In the genomic region with DNA sequence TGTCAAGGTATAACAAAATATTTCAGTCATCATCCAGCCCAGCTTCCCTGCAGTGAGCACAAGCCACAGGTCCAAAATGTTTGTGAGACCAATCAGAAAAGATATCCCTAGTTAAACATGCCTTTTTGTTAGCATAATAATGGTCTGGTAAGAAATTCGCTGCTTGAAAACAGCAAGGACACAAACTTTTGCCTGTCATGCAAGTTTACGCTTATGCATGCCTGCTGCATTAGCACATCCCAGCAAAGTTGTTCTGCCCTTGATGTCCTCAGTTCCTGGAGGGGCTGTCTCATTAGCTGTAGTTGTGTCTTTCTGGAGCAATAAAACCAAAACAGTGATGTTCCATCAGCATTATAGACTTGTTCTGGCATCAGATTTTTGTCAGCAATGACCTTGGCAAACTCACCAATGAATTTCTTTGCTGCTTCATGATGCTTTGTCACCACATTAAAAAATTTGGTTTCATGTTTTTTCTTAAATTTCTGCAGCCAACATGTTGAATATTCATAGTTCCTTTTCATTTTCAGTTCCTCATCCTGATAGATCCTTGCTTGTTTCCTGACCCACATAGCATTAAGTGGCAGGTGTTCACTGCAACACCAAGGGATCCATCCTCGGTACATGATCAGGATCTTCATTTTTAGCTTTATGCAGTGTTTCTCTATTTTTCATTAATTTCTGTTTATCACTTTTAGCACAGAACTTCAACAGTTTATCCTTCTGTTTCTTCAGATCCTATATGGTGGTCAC, we compare ENCODE assay signal across 20 cellular contexts.
DNase-seq lines count a peak whose midpoint lies in the region; ATAC-seq and TF ChIP-seq lines count a peak whose summit lies in the region.
"Had no signal": no experiment of that assay in that cellular context is flagged by ENCODE, and none has a peak within 500 bp of the region (broad histone marks: within the 10 kb centered on the region; RNA-seq: fewer than 3 reads in every experiment).

No MANE protein-coding gene starts in this region.

- peaks cover 71 to 97% (median 87%) of the 10 kb centered on the region in 4 donors for H3K4me1 Mint-ChIP-seq in CD4-positive, alpha-beta memory T cell
- H3K4me1 Mint-ChIP-seq in GM23338 (peaks cover 46% of the 10 kb centered on the region), WTC11 (peaks cover 29% of the 10 kb centered on the region)
- H3K4me1 Mint-ChIP-seq: neural progenitor cell had no signal

- no peak overlapping the region for H3K27ac ChIP-seq in CD4-positive, alpha-beta memory T cell (ENCODE audit: low read depth, low read length)
- H3K27ac ChIP-seq in GM23338 (ENCODE audit: low read depth) (peak overlapping the region; percentile 57; the same call in 1 of the 2 replicates), suprapubic skin (no peak overlapping the region)
- H3K27ac ChIP-seq: neural progenitor cell, psoas muscle, SJCRH30 had no signal

- peak; percentile 52 for ATAC-seq in GM23338
- ATAC-seq in WTC11, result peak; percentile 64
- ATAC-seq: psoas muscle had no signal

- CTCF ChIA-PET in CD4-positive, alpha-beta memory T cell (lab: Charles Lee; ENCODE audit: partially characterized antibody), result interaction anchor here (0.6 to 10.7 kb wide), 3 partner anchors 8 to 113 kb away, joined by 3 to 67 read pairs (median 4); no protein-coding TSS in a partner anchor
- CTCF ChIA-PET in WTC11 (lab: Charles Lee), result interaction anchor here (0.5 to 1.6 kb wide), 5 partner anchors 8 to 203 kb away, joined by 4 to 7 read pairs (median 5); no protein-coding TSS in a partner anchor

- H3K4me3 Mint-ChIP-seq in CD4-positive, alpha-beta memory T cell, result no peak overlapping the region
- peak overlapping the region; percentile 20 for H3K4me3 Mint-ChIP-seq in GM23338
- peak overlapping the region; percentile 24 for H3K4me3 Mint-ChIP-seq in WTC11
- H3K4me3 Mint-ChIP-seq: neural progenitor cell had no signal

- H4K20me1 ChIP-seq in GM23338 (replicated peaks; ENCODE audit: insufficient read depth), result no peaks in the 10 kb centered on the region

- 0 out of 2 replicates have a peak, but pooled peaks cover 5% of the 10 kb centered on the region for H3F3A ChIP-seq in GM23338 (replicated peaks; ENCODE audit: low read depth)

- no peak for TF ChIP-seq POLR2A in suprapubic skin (IDR thresholded peaks at IDR 0.05)

- 87% methylated on average over 3 of the region's 3 CpGs for WGBS in suprapubic skin

- H2AFZ ChIP-seq in GM23338, result no peak overlapping the region
- H2AFZ ChIP-seq: neural progenitor cell had no signal

- no peaks in the 10 kb centered on the region for H3K36me3 ChIP-seq in CD4-positive, alpha-beta memory T cell (ENCODE audit: insufficient read depth, low read length)
- H3K36me3 ChIP-seq in GM23338 (ENCODE audit: insufficient read depth), result peaks cover 6% of the 10 kb centered on the region; the same call in 1 of the 2 replicates
- peaks cover 10% of the 10 kb centered on the region for H3K36me3 ChIP-seq in suprapubic skin
- H3K36me3 ChIP-seq: HAP-1, neural progenitor cell, SJCRH30 had no signal

- intact Hi-C loops in CD4-positive, alpha-beta memory T cell (cut with micrococcal nuclease), result no loop called here

- H3K4me2 ChIP-seq in GM23338, result peak overlapping the region; percentile 51
- H3K4me2 ChIP-seq: neural progenitor cell, smooth muscle cell had no signal

- no peak overlapping the region for H3K4me3 ChIP-seq in CD4-positive, alpha-beta memory T cell (ENCODE audit: low read length in 2 of 2)
- H3K4me3 ChIP-seq in GM23338, result no peak overlapping the region; the same call in 1 of the 2 replicates
- H3K4me3 ChIP-seq in suprapubic skin, result no peak overlapping the region
- H3K4me3 ChIP-seq: HAP-1, neural progenitor cell, psoas muscle, SJCRH30, smooth muscle cell had no signal

- H3K4me1 ChIP-seq in CD4-positive, alpha-beta memory T cell (ENCODE audit: insufficient read depth, low read length), result peaks cover 87% of the 10 kb centered on the region
- H3K4me1 ChIP-seq in GM23338 (ENCODE audit: insufficient read depth), result peaks cover 19% of the 10 kb centered on the region
- H3K4me1 ChIP-seq in suprapubic skin, result peaks cover 12% of the 10 kb centered on the region
- H3K4me1 ChIP-seq: neural progenitor cell, psoas muscle, SJCRH30 had no signal

- no peaks in the 10 kb centered on the region for H3K27me3 ChIP-seq in CD4-positive, alpha-beta memory T cell (ENCODE audit: insufficient read depth, low read length)
- H3K27me3 ChIP-seq in GM23338 (ENCODE audit: insufficient read depth) (no peaks in the 10 kb centered on the region), suprapubic skin (no peaks in the 10 kb centered on the region)
- H3K27me3 ChIP-seq: neural progenitor cell, SJCRH30 had no signal

- no peaks in the 10 kb centered on the region for H3K27me3 Mint-ChIP-seq in CD4-positive, alpha-beta memory T cell
- H3K27me3 Mint-ChIP-seq in GM23338 (ENCODE audit: insufficient read depth, low read depth, poor library complexity), result peaks cover 18% of the 10 kb centered on the region
- no peaks in the 10 kb centered on the region for H3K27me3 Mint-ChIP-seq in WTC11 (ENCODE audit: low read depth)

- H3K9me2 ChIP-seq in GM23338 (ENCODE audit: insufficient read depth), result no peaks in the 10 kb centered on the region

- TF ChIP-seq EP300 in suprapubic skin (IDR thresholded peaks at IDR 0.05), result no peak

- POLR2A ChIA-PET in CD4-positive, alpha-beta memory T cell (lab: Charles Lee; ENCODE audit: partially characterized antibody), result interaction anchor here (0.6 to 11.1 kb wide), 9 partner anchors 12 to 161 kb away, joined by 3 to 235 read pairs (median 10); a partner anchor contains a TSS
- POLR2A ChIA-PET in WTC11 (lab: Charles Lee), result no interaction called here

- H3K36me3 Mint-ChIP-seq in CD4-positive, alpha-beta memory T cell, result peaks cover 30 to 40% of the 10 kb centered on the region in 2 donors
- H3K36me3 Mint-ChIP-seq in GM23338 (ENCODE audit: low read depth), result peaks cover 4% of the 10 kb centered on the region; the same call in 1 of the 3 replicates
- H3K36me3 Mint-ChIP-seq in WTC11, result peaks cover 17% of the 10 kb centered on the region; the same call in 1 of the 2 replicates

- no peak for TF ChIP-seq CTCF in GM23338 (conservative IDR thresholded peaks at IDR 0.05; ENCODE audit: low read depth in 2 of 2)
- no peak for TF ChIP-seq CTCF in WTC11 (IDR thresholded peaks at IDR 0.05)
- no peak for TF ChIP-seq CTCF in suprapubic skin (IDR thresholded peaks at IDR 0.05)

- peaks cover 0 to 2% (median 0%) of the 10 kb centered on the region in 8 donors for H3K9me3 Mint-ChIP-seq in CD4-positive, alpha-beta memory T cell
- H3K9me3 Mint-ChIP-seq in GM23338 (no peaks in the 10 kb centered on the region; the same call in 2 of the 3 replicates), WTC11 (no peaks in the 10 kb centered on the region)
- H3K9me3 Mint-ChIP-seq: neural progenitor cell had no signal

- peak overlapping the region; percentile 29 to 99 (median 92) for H3K27ac Mint-ChIP-seq in CD4-positive, alpha-beta memory T cell
- H3K27ac Mint-ChIP-seq in GM23338 (peak overlapping the region; percentile 29), WTC11 (peak overlapping the region; percentile 39; the same call in 1 of the 2 replicates)
- H3K27ac Mint-ChIP-seq: neural progenitor cell had no signal

- H3K79me2 ChIP-seq in GM23338 (replicated peaks; ENCODE audit: insufficient read depth), result no peaks in the 10 kb centered on the region

- H3K9me3 ChIP-seq in CD4-positive, alpha-beta memory T cell (ENCODE audit: control insufficient read depth in 1 of 2, low read length in 2 of 2), result no peaks in the 10 kb centered on the region
- no peaks in the 10 kb centered on the region for H3K9me3 ChIP-seq in suprapubic skin
- H3K9me3 ChIP-seq: HAP-1, psoas muscle, SJCRH30 had no signal

- DNase-seq in CD4-positive, alpha-beta memory T cell, result no peak
- DNase-seq in GM23338 (ENCODE audit: low spot score) (peak; percentile 51), WTC11 (ENCODE audit: low spot score) (no peak), iris pigment epithelial cell (ENCODE audit: low read depth) (peak; percentile 12), suprapubic skin (ENCODE audit: low spot score in 2 of 2) (no peak), GF-D8 (lab: John Stamatoyannopoulos, UW) (no peak)
- no peak for DNase-seq in stimulated activated naive CD4-positive, alpha-beta T cell treated with Interleukin-2 at 50 U/mL for 16 hours (lab: John Stamatoyannopoulos, UW)
- DNase-seq: activated CD4-positive, CD25-positive, alpha-beta regulatory T cell treated with anti-CD3 and anti-CD28 coated beads, Interleukin-2, amount 50 U/mL, for 72 hours; activated effector memory CD4-positive, alpha-beta T cell treated with anti-CD3 and anti-CD28 coated beads, Interleukin-2, amount 50 U/mL, for 16 hours; amygdala; DMS53; effector CD8-positive, alpha-beta T cell; midbrain; NCI-H526 treated with DMSO at 0.1 percent for 48 hours; psoas muscle; SJCRH30; stimulated activated CD4-positive, alpha-beta T cell treated with anti-CD3 and anti-CD28 coated beads, Interleukin-4, amount 100 ng/mL, for 4 hours had no signal

TF ChIP-seq in GM23338, 12 proteins besides CTCF, POLR2A, EP300 and RAD21 (continues in another document):
- peak; percentile 70 for TF ChIP-seq NANOG (IDR thresholded peaks at IDR 0.05; ENCODE audit: borderline replicate concordance)

TF ChIP-seq in WTC11, 78 proteins besides CTCF, POLR2A, EP300 and RAD21:
- TF ChIP-seq TEAD1 (CRISPR knock-in tag; IDR thresholded peaks at IDR 0.05) (peak; percentile 16; the same call in 1 of the 2 replicates), NR1H2 (CRISPR knock-in tag; IDR thresholded peaks at IDR 0.05) (no peak)
- TF ChIP-seq, protein P1, sequence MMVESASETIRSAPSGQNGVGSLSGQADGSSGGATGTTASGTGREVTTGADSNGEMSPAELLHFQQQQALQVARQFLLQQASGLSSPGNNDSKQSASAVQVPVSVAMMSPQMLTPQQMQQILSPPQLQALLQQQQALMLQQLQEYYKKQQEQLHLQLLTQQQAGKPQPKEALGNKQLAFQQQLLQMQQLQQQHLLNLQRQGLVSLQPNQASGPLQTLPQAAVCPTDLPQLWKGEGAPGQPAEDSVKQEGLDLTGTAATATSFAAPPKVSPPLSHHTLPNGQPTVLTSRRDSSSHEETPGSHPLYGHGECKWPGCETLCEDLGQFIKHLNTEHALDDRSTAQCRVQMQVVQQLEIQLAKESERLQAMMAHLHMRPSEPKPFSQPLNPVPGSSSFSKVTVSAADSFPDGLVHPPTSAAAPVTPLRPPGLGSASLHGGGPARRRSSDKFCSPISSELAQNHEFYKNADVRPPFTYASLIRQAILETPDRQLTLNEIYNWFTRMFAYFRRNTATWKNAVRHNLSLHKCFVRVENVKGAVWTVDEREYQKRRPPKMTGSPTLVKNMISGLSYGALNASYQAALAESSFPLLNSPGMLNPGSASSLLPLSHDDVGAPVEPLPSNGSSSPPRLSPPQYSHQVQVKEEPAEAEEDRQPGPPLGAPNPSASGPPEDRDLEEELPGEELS (CRISPR knock-in tag; IDR thresholded peaks at IDR 0.05), result peak; percentile 67; the same call in 1 of the 2 replicates

Comparison
In these comparisons a context has a peak if more than half of its experiments do, and no peak if none do; other contexts are left out.
1. DNase-seq: peak in GM23338 (single experiment) and iris pigment epithelial cell (single experiment); none in CD4-positive, alpha-beta memory T cell (0 of 5), WTC11 (single experiment), suprapubic skin (0 of 2), GF-D8 (single experiment) and stimulated activated naive CD4-positive, alpha-beta T cell treated with Interleukin-2 at 50 U/mL for 16 hours (single experiment).
2. H3K27ac Mint-ChIP-seq: peak in every context shown above with its lines; median percentile 92 in CD4-positive, alpha-beta memory T cell; 39 in WTC11; 29 in GM23338.
3. H3K4me3 Mint-ChIP-seq: peak in GM23338 (single experiment) and WTC11 (single experiment); none in CD4-positive, alpha-beta memory T cell (0 of 8).